In genomic region chr13:32897296-32897695, GRCh38 we compare ENCODE assay signal across 14 cellular contexts.
DNase-seq lines count a peak whose midpoint lies in the region; ATAC-seq, FAIRE-seq and TF ChIP-seq lines count a peak whose summit lies in the region.
"Had no signal": no experiment of that assay in that cellular context is flagged by ENCODE, and none has a peak within 500 bp of the region (broad histone marks: within the 10 kb centered on the region; RNA-seq: fewer than 3 reads in every experiment).

No MANE protein-coding gene starts in this region.

- dilution Hi-C loops in keratinocyte (cut with MboI; ENCODE audit: extremely low pct_ligation_motif_present, low sequenced_read_pairs), result no loop called here

- H4K20me1 ChIP-seq in keratinocyte (ENCODE audit: control insufficient read depth, extremely low read depth, insufficient read depth, low read length), result no peaks in the 10 kb centered on the region

- H3K27ac ChIP-seq in keratinocyte (ENCODE audit: control insufficient read depth, insufficient read depth, low read length) (no peak overlapping the region), adrenal gland (no peak overlapping the region)
- H3K27ac ChIP-seq: A549 had no signal

- no peaks in the 10 kb centered on the region for H3K27me3 ChIP-seq in bronchial epithelial cell (ENCODE audit: control insufficient read depth, insufficient read depth, low read length)
- H3K27me3 ChIP-seq in keratinocyte (ENCODE audit: control insufficient read depth, extremely low read depth, insufficient read depth, low read length), result no peaks in the 10 kb centered on the region
- H3K27me3 ChIP-seq in adrenal gland, result no peaks in the 10 kb centered on the region

- H3K4me3 ChIP-seq in bronchial epithelial cell (ENCODE audit: low read depth, low read length) (no peak overlapping the region), keratinocyte (ENCODE audit: control insufficient read depth in 2 of 3, extremely low read depth in 1 of 3, insufficient read depth in 2 of 3, low read depth in 1 of 3, low read length in 3 of 3) (no peak overlapping the region), foreskin fibroblast (ENCODE audit: low read depth in 1 of 2, low read length in 2 of 2) (no peak overlapping the region), adrenal gland (no peak overlapping the region)
- H3K4me3 ChIP-seq: A549 had no signal

- H3K9ac ChIP-seq in keratinocyte (ENCODE audit: control insufficient read depth, extremely low read depth, insufficient read depth, low read length), result no peak overlapping the region

- no peak for ATAC-seq in GM21723 (IDR thresholded peaks at IDR 0.05; ENCODE audit: unreplicated experiment)
- ATAC-seq: A549; CD8-positive, alpha-beta T cell had no signal

- WGBS in adrenal gland, 4 donors, result 87 to 92% (median 92%) methylated on average over 4 of the region's 4 CpGs

- H3K4me1 ChIP-seq in keratinocyte (ENCODE audit: control insufficient read depth, extremely low read depth, insufficient read depth, low read length) (peaks cover 27% of the 10 kb centered on the region), adrenal gland (replicated peaks in 1 of 2) (no peaks in the 10 kb centered on the region)
- H3K4me1 ChIP-seq: A549, Caco-2 had no signal

- TF ChIP-seq CTCF in bronchial epithelial cell (IDR thresholded peaks at IDR 0.05; ENCODE audit: insufficient read depth, low read length, severe bottlenecking), result no peak
- TF ChIP-seq CTCF in keratinocyte (optimal IDR thresholded peaks at IDR 0.05 in 1 of 3, IDR thresholded peaks at IDR 0.05 in 1 of 3, conservative IDR thresholded peaks at IDR 0.05 in 1 of 3; ENCODE audit: extremely low read depth in 1 of 3, insufficient read depth in 2 of 3, low read length in 3 of 3), result no peak
- no peak for TF ChIP-seq CTCF in foreskin fibroblast (IDR thresholded peaks at IDR 0.05; ENCODE audit: low read depth, low read length)
- no peak for TF ChIP-seq CTCF in adrenal gland (IDR thresholded peaks at IDR 0.05)

- TF ChIP-seq POLR2A in adrenal gland (IDR thresholded peaks at IDR 0.05), result no peak

- no peak for FAIRE-seq in bronchial epithelial cell (lab: Jason Lieb, UNC)
- peak; percentile 81 for FAIRE-seq in keratinocyte (lab: Jason Lieb, UNC)
- FAIRE-seq: A549, GM12892 had no signal

- H2AFZ ChIP-seq in keratinocyte (ENCODE audit: control insufficient read depth, low read length), result no peak overlapping the region

- H3K4me2 ChIP-seq in keratinocyte (ENCODE audit: control insufficient read depth, extremely low read depth, insufficient read depth, low read depth, low read length), result peak overlapping the region; percentile 49
- H3K4me2 ChIP-seq: A549 had no signal

- no peaks in the 10 kb centered on the region for H3K36me3 ChIP-seq in bronchial epithelial cell (ENCODE audit: control insufficient read depth, insufficient read depth, low read length)
- H3K36me3 ChIP-seq in keratinocyte (ENCODE audit: control insufficient read depth in 2 of 2, extremely low read depth in 1 of 2, insufficient read depth in 2 of 2, low read length in 2 of 2), result no peaks in the 10 kb centered on the region
- no peaks in the 10 kb centered on the region for H3K36me3 ChIP-seq in adrenal gland (replicated peaks in 1 of 2)

- peak; percentile 33 for DNase-seq in MV-4-11 (lab: John Stamatoyannopoulos, UW)
- DNase-seq in bronchial epithelial cell (ENCODE audit: low read depth), result peak; percentile 59
- peak; percentile 40 for DNase-seq in keratinocyte (ENCODE audit: low read depth, low spot score)
- no peak for DNase-seq in foreskin fibroblast
- no peak for DNase-seq in adrenal gland
- DNase-seq: Caco-2; CD8-positive, alpha-beta T cell; DND-41; GDM1; GOT3; H9 had no signal

- H3K9me3 ChIP-seq in keratinocyte (ENCODE audit: control insufficient read depth, low read depth, low read length) (no peaks in the 10 kb centered on the region), adrenal gland (replicated peaks in 1 of 3) (no peaks in the 10 kb centered on the region)
- H3K9me3 ChIP-seq: A549, Caco-2 had no signal

- no peaks in the 10 kb centered on the region for H3K79me2 ChIP-seq in keratinocyte (ENCODE audit: control insufficient read depth, insufficient read depth, low read length)

- intact Hi-C loops in adrenal gland (cut with DNase I), result no loop called here

- no peaks in the 10 kb centered on the region for H3K9me1 ChIP-seq in keratinocyte (ENCODE audit: control insufficient read depth, extremely low read depth, insufficient read depth, low read length)

Comparison
In these comparisons a context has a peak if more than half of its experiments do, and no peak if none do; other contexts are left out.
1. DNase-seq: peak in MV-4-11 (single experiment), bronchial epithelial cell (single experiment) and keratinocyte (single experiment); none in foreskin fibroblast (0 of 2) and adrenal gland (0 of 7).